Comparison of ENCODE assay signal across 12 cellular contexts in genomic region chr1:211581521-211581920, GRCh38. TPM values are rescaled to one million over a fixed set of nuclear protein-coding genes. Genes with fewer than 3 reads are reported as not detected.
DNase-seq lines count a peak whose midpoint lies in the region; ATAC-seq, FAIRE-seq and TF ChIP-seq lines count a peak whose summit lies in the region.
"Had no signal": no experiment of that assay in that cellular context is flagged by ENCODE, and none has a peak within 500 bp of the region (broad histone marks: within the 10 kb centered on the region; RNA-seq: fewer than 3 reads in every experiment).

No MANE protein-coding gene starts in this region.

- H3K36me3 ChIP-seq in astrocyte (ENCODE audit: insufficient read depth, low read length) (no peaks in the 10 kb centered on the region), iPS-18a (ENCODE audit: control insufficient read depth, low read depth, low read length) (no peaks in the 10 kb centered on the region), suprapubic skin (no peaks in the 10 kb centered on the region), tibial nerve (no peaks in the 10 kb centered on the region)

- H3K27ac ChIP-seq in astrocyte (ENCODE audit: low read depth, low read length) (peak overlapping the region; percentile 34), iPS-18a (ENCODE audit: low read length) (no peak overlapping the region), suprapubic skin (peak overlapping the region; percentile 50), tibial nerve (peak overlapping the region in 2 of 4 donors; percentile 83 to 96)

- no peak overlapping the region for H3K4me3 Mint-ChIP-seq in T-helper 2 cell treated with Interferon-gamma antibody and Interleukin-4, amounts not matched to agents 5 μg/mL and 100 μg/mL, for 36 hours
- H3K4me3 Mint-ChIP-seq in astrocyte (ENCODE audit: unreplicated experiment): peak overlapping the region; percentile 3

- H3K9me3 ChIP-seq in astrocyte (ENCODE audit: insufficient read depth, low read depth, low read length): no peaks in the 10 kb centered on the region
- H3K9me3 ChIP-seq in iPS-18a (ENCODE audit: control insufficient read depth, low read depth, low read length): no peaks in the 10 kb centered on the region
- no peaks in the 10 kb centered on the region for H3K9me3 ChIP-seq in suprapubic skin
- H3K9me3 ChIP-seq in tibial nerve: no peaks in the 10 kb centered on the region

- peaks cover 24% of the 10 kb centered on the region for H3K79me2 ChIP-seq in astrocyte (ENCODE audit: insufficient read depth, low read length)

- peaks cover 15% of the 10 kb centered on the region for H4K20me1 ChIP-seq in astrocyte (ENCODE audit: insufficient read depth, low read length)

- H3K9me3 Mint-ChIP-seq in T-helper 2 cell treated with Interferon-gamma antibody and Interleukin-4, amounts not matched to agents 5 μg/mL and 100 μg/mL, for 36 hours: no peaks in the 10 kb centered on the region
- H3K9me3 Mint-ChIP-seq in astrocyte (ENCODE audit: unreplicated experiment): no peaks in the 10 kb centered on the region

- peak overlapping the region; percentile 35 for H3K4me2 ChIP-seq in astrocyte (ENCODE audit: low read length)

- H3K36me3 Mint-ChIP-seq in T-helper 2 cell treated with Interferon-gamma antibody and Interleukin-4, amounts not matched to agents 5 μg/mL and 100 μg/mL, for 36 hours (ENCODE audit: low read depth): peaks cover 9% of the 10 kb centered on the region
- peaks cover 1% of the 10 kb centered on the region for H3K36me3 Mint-ChIP-seq in astrocyte (ENCODE audit: low read depth, unreplicated experiment)

- peak overlapping the region; percentile 62 for H3K27ac Mint-ChIP-seq in T-helper 2 cell treated with Interferon-gamma antibody and Interleukin-4, amounts not matched to agents 5 μg/mL and 100 μg/mL, for 36 hours
- H3K27ac Mint-ChIP-seq in astrocyte (ENCODE audit: unreplicated experiment): peak overlapping the region; percentile 75

- peak overlapping the region; percentile 5 for H3K9ac ChIP-seq in astrocyte (ENCODE audit: low read length)
- no peak overlapping the region for H3K9ac ChIP-seq in iPS-18a (ENCODE audit: low read length)

- H3K4me1 Mint-ChIP-seq in T-helper 2 cell treated with Interferon-gamma antibody and Interleukin-4, amounts not matched to agents 5 μg/mL and 100 μg/mL, for 36 hours (ENCODE audit: low read depth): peaks cover 27% of the 10 kb centered on the region
- H3K4me1 Mint-ChIP-seq in astrocyte (ENCODE audit: low read depth, unreplicated experiment): peaks cover 19% of the 10 kb centered on the region

- H3K4me1 ChIP-seq in astrocyte (ENCODE audit: insufficient read depth, low read length): peaks cover 15% of the 10 kb centered on the region
- peaks cover 21% of the 10 kb centered on the region for H3K4me1 ChIP-seq in iPS-18a (ENCODE audit: control insufficient read depth, low read depth, low read length)
- H3K4me1 ChIP-seq in suprapubic skin: peaks cover 23% of the 10 kb centered on the region
- peaks cover 0 to 24% (median 6%) of the 10 kb centered on the region in 4 donors for H3K4me1 ChIP-seq in tibial nerve

- TF ChIP-seq POLR2A in suprapubic skin (IDR thresholded peaks at IDR 0.05) (no peak), tibial nerve (IDR thresholded peaks at IDR 0.05) (no peak), erythroblast (IDR thresholded peaks at IDR 0.05; ENCODE audit: low read length) (no peak)

- H3K27me3 ChIP-seq in astrocyte (ENCODE audit: insufficient read depth, low read length) (no peaks in the 10 kb centered on the region), iPS-18a (ENCODE audit: control insufficient read depth, insufficient read depth, low read length) (no peaks in the 10 kb centered on the region), suprapubic skin (no peaks in the 10 kb centered on the region), tibial nerve (no peaks in the 10 kb centered on the region)

- H3K27me3 Mint-ChIP-seq in T-helper 2 cell treated with Interferon-gamma antibody and Interleukin-4, amounts not matched to agents 5 μg/mL and 100 μg/mL, for 36 hours (ENCODE audit: low read depth): no peaks in the 10 kb centered on the region
- no peaks in the 10 kb centered on the region for H3K27me3 Mint-ChIP-seq in astrocyte (ENCODE audit: low read depth, unreplicated experiment)

- 73% methylated on average over 3 of the region's 3 CpGs for WGBS in suprapubic skin
- WGBS in tibial nerve, 2 donors: 54 to 57% methylated on average over 3 of the region's 3 CpGs

- no peak overlapping the region for H2AFZ ChIP-seq in astrocyte (ENCODE audit: low read depth, low read length)

- FAIRE-seq in astrocyte (lab: Jason Lieb, UNC): no peak
- FAIRE-seq: A204.1 had no signal

- TF ChIP-seq EP300 in suprapubic skin (IDR thresholded peaks at IDR 0.05) (no peak), tibial nerve (IDR thresholded peaks at IDR 0.05) (peak in 1 of 2 donors; percentile 25)

- ATAC-seq in activated CD4-positive, CD25-positive, alpha-beta regulatory T cell treated with anti-CD3 and anti-CD28 coated beads, Interleukin-2, amount 50 U/mL, for 24 hours: no peak

- no peak overlapping the region for H3K4me3 ChIP-seq in astrocyte (ENCODE audit: insufficient read depth, low read depth, low read length)
- H3K4me3 ChIP-seq in iPS-18a (ENCODE audit: low read length): peak overlapping the region; percentile 1
- H3K4me3 ChIP-seq in suprapubic skin: no peak overlapping the region
- H3K4me3 ChIP-seq in tibial nerve: no peak overlapping the region

- TF ChIP-seq CTCF in astrocyte (IDR thresholded peaks at IDR 0.05; ENCODE audit: insufficient read depth, low read depth, low read length) (no peak), suprapubic skin (IDR thresholded peaks at IDR 0.05) (no peak), tibial nerve (IDR thresholded peaks at IDR 0.05) (no peak)

- DNase-seq in T-helper 2 cell treated with Interferon-gamma antibody and Interleukin-4, amounts not matched to agents 5 μg/mL and 100 μg/mL, for 36 hours (ENCODE audit: low spot score): no peak
- DNase-seq in T-helper 2 cell (no peak), astrocyte (ENCODE audit: low read depth) (peak; percentile 81), suprapubic skin (ENCODE audit: low spot score in 2 of 2) (peak in 1 of 2 donors; percentile 73), tibial nerve (ENCODE audit: low spot score in 2 of 2) (no peak), erythroblast (lab: John Stamatoyannopoulos, UW) (no peak)
- DNase-seq: activated CD4-positive, CD25-positive, alpha-beta regulatory T cell treated with anti-CD3 and anti-CD28 coated beads, Interleukin-2, amount 50 U/mL, for 72 hours; hippocampal formation; occipital lobe had no signal

RNA-seq across cellular contexts. Expression of gene SLC30A1, which starts 2.6 kb away (rescaled TPM):
- total RNA-seq in astrocyte (34.9 and 35.0 TPM in 2 replicates), suprapubic skin (10 to 100 TPM in 3 of 4 donors, 1 to 10 TPM in 1; 8.9 to 42.5 (median 29.8) TPM), tibial nerve (10 to 100 TPM; 11.7 to 17.9 (median 16.9) TPM)
